Comparison of ENCODE assay signal across 11 cellular contexts in genomic region chr6:45920819-45921511, GRCh38.
DNase-seq lines count a peak whose midpoint lies in the region; ATAC-seq and TF ChIP-seq lines count a peak whose summit lies in the region.
"Had no signal": no experiment of that assay in that cellular context is flagged by ENCODE, and none has a peak within 500 bp of the region (broad histone marks: within the 10 kb centered on the region; RNA-seq: fewer than 3 reads in every experiment).

No MANE protein-coding gene starts in this region.

- H3K4me3 ChIP-seq in CD8-positive, alpha-beta T cell (ENCODE audit: low read depth, low read length): no peak overlapping the region
- H3K4me3 ChIP-seq: lung had no signal

- POLR2A ChIA-PET in CD8-positive, alpha-beta T cell (lab: Charles Lee): no interaction called here

- no peaks in the 10 kb centered on the region for H3K27me3 ChIP-seq in CD8-positive, alpha-beta T cell (ENCODE audit: insufficient read depth, low read length)
- H3K27me3 ChIP-seq: BE2C had no signal

- peak in 1 of 2 donors; percentile 62 for DNase-seq in activated naive CD4-positive, alpha-beta T cell treated with anti-CD3 and anti-CD28 coated beads, Interleukin-2, amount 50 U/mL, for 72 hours (ENCODE audit: low spot score in 2 of 2)
- no peak for DNase-seq in activated naive CD4-positive, alpha-beta T cell (lab: John Stamatoyannopoulos, UW)
- DNase-seq in anterior cingulate cortex (lab: John Stamatoyannopoulos, UW): no peak
- no peak for DNase-seq in CD8-positive, alpha-beta T cell
- DNase-seq: activated B cell treated with CpG ODN at 0.5 μM for 24 hours, BE2C had no signal

- peak overlapping the region; percentile 94 to 96 for H3K27ac Mint-ChIP-seq in activated naive CD4-positive, alpha-beta T cell treated with anti-CD3 and anti-CD28 coated beads, Interleukin-2, amount 50 U/mL, for 72 hours
- peak overlapping the region; percentile 87 for H3K27ac Mint-ChIP-seq in stimulated activated naive CD8-positive, alpha-beta T cell treated with anti-CD3 and anti-CD28 coated beads, Interleukin-15, Interleukin-2, amounts not matched to agents 100 ng/mL and 50 ng/mL, for 24 hours
- no peak overlapping the region for H3K27ac Mint-ChIP-seq in CD8-positive, alpha-beta T cell
- H3K27ac Mint-ChIP-seq: activated B cell treated with CpG ODN at 0.5 μM for 24 hours had no signal

- no peaks in the 10 kb centered on the region for H3K36me3 ChIP-seq in CD8-positive, alpha-beta T cell (ENCODE audit: insufficient read depth, low read length)
- H3K36me3 ChIP-seq: BE2C had no signal

- no peaks in the 10 kb centered on the region for H3K9me3 Mint-ChIP-seq in activated naive CD4-positive, alpha-beta T cell treated with anti-CD3 and anti-CD28 coated beads, Interleukin-2, amount 50 U/mL, for 72 hours
- H3K9me3 Mint-ChIP-seq in stimulated activated naive CD8-positive, alpha-beta T cell treated with anti-CD3 and anti-CD28 coated beads, Interleukin-15, Interleukin-2, amounts not matched to agents 100 ng/mL and 50 ng/mL, for 24 hours: no peaks in the 10 kb centered on the region
- no peaks in the 10 kb centered on the region for H3K9me3 Mint-ChIP-seq in CD8-positive, alpha-beta T cell
- H3K9me3 Mint-ChIP-seq: activated B cell treated with CpG ODN at 0.5 μM for 24 hours had no signal

- H3K4me3 Mint-ChIP-seq in stimulated activated naive CD8-positive, alpha-beta T cell treated with anti-CD3 and anti-CD28 coated beads, Interleukin-15, Interleukin-2, amounts not matched to agents 100 ng/mL and 50 ng/mL, for 24 hours: peak overlapping the region; percentile 47
- H3K4me3 Mint-ChIP-seq in CD8-positive, alpha-beta T cell: no peak overlapping the region
- H3K4me3 Mint-ChIP-seq: activated B cell treated with CpG ODN at 0.5 μM for 24 hours had no signal

- no peaks in the 10 kb centered on the region for H3K4me1 ChIP-seq in CD8-positive, alpha-beta T cell (ENCODE audit: insufficient read depth, low read length)
- H3K4me1 ChIP-seq: BE2C had no signal

- H3K9me3 ChIP-seq in CD8-positive, alpha-beta T cell (ENCODE audit: low read length): no peaks in the 10 kb centered on the region
- H3K9me3 ChIP-seq: BE2C had no signal

- TF ChIP-seq CTCF in CD8-positive, alpha-beta T cell (IDR thresholded peaks at IDR 0.05): no peak

- H3K27me3 Mint-ChIP-seq in stimulated activated naive CD8-positive, alpha-beta T cell treated with anti-CD3 and anti-CD28 coated beads, Interleukin-15, Interleukin-2, amounts not matched to agents 100 ng/mL and 50 ng/mL, for 24 hours: no peaks in the 10 kb centered on the region
- no peaks in the 10 kb centered on the region for H3K27me3 Mint-ChIP-seq in CD8-positive, alpha-beta T cell (ENCODE audit: low read depth)

- no peak overlapping the region for H3K27ac ChIP-seq in CD8-positive, alpha-beta T cell (ENCODE audit: low read depth, low read length)

- H3K4me1 Mint-ChIP-seq in stimulated activated naive CD8-positive, alpha-beta T cell treated with anti-CD3 and anti-CD28 coated beads, Interleukin-15, Interleukin-2, amounts not matched to agents 100 ng/mL and 50 ng/mL, for 24 hours (ENCODE audit: low read depth): peaks cover 51% of the 10 kb centered on the region
- peaks cover 4% of the 10 kb centered on the region for H3K4me1 Mint-ChIP-seq in CD8-positive, alpha-beta T cell (ENCODE audit: low read depth)
- H3K4me1 Mint-ChIP-seq: activated B cell treated with CpG ODN at 0.5 μM for 24 hours had no signal

- H3K36me3 Mint-ChIP-seq in activated naive CD4-positive, alpha-beta T cell treated with anti-CD3 and anti-CD28 coated beads, Interleukin-2, amount 50 U/mL, for 72 hours: peaks cover 0 to 5% of the 10 kb centered on the region in 2 donors
- no peaks in the 10 kb centered on the region for H3K36me3 Mint-ChIP-seq in stimulated activated naive CD8-positive, alpha-beta T cell treated with anti-CD3 and anti-CD28 coated beads, Interleukin-15, Interleukin-2, amounts not matched to agents 100 ng/mL and 50 ng/mL, for 24 hours (ENCODE audit: low read depth)
- H3K36me3 Mint-ChIP-seq in CD8-positive, alpha-beta T cell: no peaks in the 10 kb centered on the region

- intact Hi-C loops in CD8-positive, alpha-beta T cell (cut with DNase I, micrococcal nuclease): loop anchor here in 1 of 2 experiments (5.0 to 10.0 kb wide), 2 partner anchors 204 to 1124 kb away; partner anchors contain the start of gene ADGRF1

- CTCF ChIA-PET in CD8-positive, alpha-beta T cell (lab: Charles Lee): interaction anchor here (1.1 to 5.9 kb wide), 6 partner anchors 10 to 1446 kb away, joined by 3 to 47 read pairs (median 8); no protein-coding TSS in a partner anchor

- peak; percentile 18 to 73 for ATAC-seq in activated naive CD4-positive, alpha-beta T cell treated with anti-CD3 and anti-CD28 coated beads, Interleukin-2, amount 50 U/mL, for 72 hours
- ATAC-seq in GM21723 (IDR thresholded peaks at IDR 0.05; ENCODE audit: unreplicated experiment) (peak; percentile 55), HG03442 (IDR thresholded peaks at IDR 0.05; ENCODE audit: unreplicated experiment) (peak; percentile 53), HG03025 (IDR thresholded peaks at IDR 0.05; ENCODE audit: low FRiP score, unreplicated experiment) (no peak)
- ATAC-seq in CD8-positive, alpha-beta T cell: no peak

Comparison
In these comparisons a context has a peak if more than half of its experiments do, and no peak if none do; other contexts are left out.
1. ATAC-seq: peak in activated naive CD4-positive, alpha-beta T cell treated with anti-CD3 and anti-CD28 coated beads, Interleukin-2, amount 50 U/mL, for 72 hours (2 of 2), GM21723 (single experiment) and HG03442 (single experiment); none in HG03025 (single experiment) and CD8-positive, alpha-beta T cell (single experiment).